8 cellular contexts compared by ENCODE assay signal in the genomic region with DNA sequence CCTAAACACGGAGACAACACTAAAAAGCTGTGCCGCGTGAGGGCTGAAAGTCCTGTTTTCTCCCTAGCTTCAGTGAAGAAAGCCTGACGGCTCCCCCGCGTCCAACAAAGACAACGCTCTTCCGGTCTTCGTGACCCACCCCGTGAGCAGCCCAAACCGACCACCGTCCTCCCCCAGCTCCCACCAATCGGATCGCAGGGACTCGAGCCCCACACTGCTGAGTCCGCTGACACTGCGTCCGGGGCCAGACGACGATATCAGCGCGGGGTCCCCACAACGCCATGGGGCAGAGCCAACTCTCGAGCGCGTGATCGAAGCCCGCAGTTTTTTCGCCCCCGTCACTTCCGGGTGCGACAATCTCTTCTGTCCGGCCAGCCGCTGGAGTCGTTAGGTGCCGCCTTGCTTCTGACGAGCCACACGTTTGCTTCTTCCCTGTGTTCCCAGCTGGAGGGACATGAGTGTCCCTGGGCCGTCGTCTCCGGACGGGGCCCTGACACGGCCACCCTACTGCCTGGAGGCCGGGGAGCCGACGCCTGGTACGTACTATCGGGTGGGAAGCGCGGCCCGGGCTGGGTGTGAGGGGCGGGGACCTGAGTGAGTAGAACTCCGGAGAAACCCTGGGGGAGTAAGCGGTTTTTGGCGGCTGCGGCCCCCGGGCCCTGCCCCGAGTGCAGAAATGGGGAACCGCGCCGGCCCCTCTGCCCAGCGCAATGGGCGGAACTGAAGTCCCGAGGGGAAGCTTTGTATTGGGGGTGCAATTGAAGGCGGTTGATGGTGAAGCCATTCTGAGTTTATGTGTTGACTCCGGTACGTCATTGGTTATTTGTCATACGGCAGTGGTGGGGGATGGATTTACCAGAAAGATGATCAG. TPM values are rescaled to one million over a fixed set of nuclear protein-coding genes. Genes with fewer than 3 reads are reported as not detected.
DNase-seq lines count a peak whose midpoint lies in the region; ATAC-seq and TF ChIP-seq lines count a peak whose summit lies in the region.

A gene with protein sequence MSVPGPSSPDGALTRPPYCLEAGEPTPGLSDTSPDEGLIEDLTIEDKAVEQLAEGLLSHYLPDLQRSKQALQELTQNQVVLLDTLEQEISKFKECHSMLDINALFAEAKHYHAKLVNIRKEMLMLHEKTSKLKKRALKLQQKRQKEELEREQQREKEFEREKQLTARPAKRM (plus strand): TSS at position 390 of the 871 bp plus-strand sequence. CDS start 65 bp downstream, at position 455.

- peaks cover 7% of the 10 kb centered on the region for H3K36me3 Mint-ChIP-seq in activated CD4-positive, alpha-beta memory T cell treated with anti-CD3 and anti-CD28 coated beads for 36 hours

- peak within 1 kb of the TSS; percentile 100 for H3K27ac Mint-ChIP-seq in activated CD4-positive, alpha-beta memory T cell treated with anti-CD3 and anti-CD28 coated beads for 36 hours

- intact Hi-C loops in activated CD4-positive, alpha-beta memory T cell treated with anti-CD3 and anti-CD28 coated beads for 36 hours (cut with micrococcal nuclease) = loop anchor here (1.0 to 2.0 kb wide), 6 partner anchors 28 to 389 kb away; a partner anchor contains a TSS
- intact Hi-C loops in dorsolateral prefrontal cortex (cut with DNase I) = loop anchor here (1.0 to 2.0 kb wide), 5 partner anchors 64 to 185 kb away; a partner anchor contains a TSS
- intact Hi-C loops in right lobe of liver (cut with DNase I) = no loop called here

- H3K27ac ChIP-seq in dorsolateral prefrontal cortex = peak within 1 kb of the TSS; percentile 94 to 100 (median 99)
- peak within 1 kb of the TSS; percentile 97 to 98 (median 97) for H3K27ac ChIP-seq in right lobe of liver

- no peaks in the 10 kb centered on the region for H3K27me3 ChIP-seq in dorsolateral prefrontal cortex
- no peaks in the 10 kb centered on the region for H3K27me3 ChIP-seq in right lobe of liver

- WGBS in right lobe of liver (ENCODE audit: insufficient coverage, low coverage, low lambda C conversion rate, missing lambda C conversion rate) = under 1% methylated on average over 23 of the region's 68 CpGs

- H3K27me3 Mint-ChIP-seq in activated CD4-positive, alpha-beta memory T cell treated with anti-CD3 and anti-CD28 coated beads for 36 hours = no peaks in the 10 kb centered on the region

- POLR2A ChIA-PET in activated CD4-positive, alpha-beta memory T cell treated with anti-CD3 and anti-CD28 coated beads for 36 hours (lab: Charles Lee) = interaction anchor here (0.6 to 3.2 kb wide), 15 partner anchors 27 to 387 kb away, joined by 3 to 16 read pairs (median 4); a partner anchor contains a TSS

- peak within 1 kb of the TSS; percentile 68 to 99 (median 89) for H3K4me3 ChIP-seq in dorsolateral prefrontal cortex
- peak within 1 kb of the TSS; percentile 53 to 85 (median 74) for H3K4me3 ChIP-seq in right lobe of liver

- DNase-seq in C1 segment of cervical spinal cord (lab: John Stamatoyannopoulos, UW) (peak; percentile 74 to 96 (median 92)), NCI-H748 treated with DMSO at 0.1 percent for 48 hours (lab: John Stamatoyannopoulos, UW) (peak; percentile 70), dorsolateral prefrontal cortex (peak; percentile 84 to 94 (median 92)), right lobe of liver (peak; percentile 88 to 89 (median 89))
- DNase-seq in activated CD4-positive, alpha-beta memory T cell treated with anti-CD3 and anti-CD28 coated beads for 36 hours = peak; percentile 92
- peak; percentile 80 to 81 for DNase-seq in stimulated activated CD4-positive, alpha-beta T cell treated with anti-CD3 and anti-CD28 coated beads, Interleukin-4, amount 100 ng/mL, for 4 hours

- H3K4me1 ChIP-seq in right lobe of liver = peaks cover 0 to 23% (median 5%) of the 10 kb centered on the region in 4 donors

- peak; percentile 85 for TF ChIP-seq POLR2A in right lobe of liver (IDR thresholded peaks at IDR 0.05)

- TF ChIP-seq CTCF in dorsolateral prefrontal cortex (IDR thresholded peaks at IDR 0.05 in 54 of 56, conservative IDR thresholded peaks at IDR 0.05 in 2 of 56; ENCODE audit: low read depth in 1 of 56, partially characterized antibody in 56 of 56) (peak in 25 of 56 donors; percentile 2 to 51 (median 23)), right lobe of liver (IDR thresholded peaks at IDR 0.05) (no peak)

- H3K36me3 ChIP-seq in right lobe of liver = no peaks in the 10 kb centered on the region

- H3K4me1 Mint-ChIP-seq in activated CD4-positive, alpha-beta memory T cell treated with anti-CD3 and anti-CD28 coated beads for 36 hours (ENCODE audit: low read depth) = peaks cover 38% of the 10 kb centered on the region

- no peaks in the 10 kb centered on the region for H3K9me3 ChIP-seq in right lobe of liver

- H3K9me3 Mint-ChIP-seq in activated CD4-positive, alpha-beta memory T cell treated with anti-CD3 and anti-CD28 coated beads for 36 hours = no peaks in the 10 kb centered on the region

- CTCF ChIA-PET in activated CD4-positive, alpha-beta memory T cell treated with anti-CD3 and anti-CD28 coated beads for 36 hours (lab: Charles Lee) = interaction anchor here (0.8 to 6.1 kb wide), 14 partner anchors 10 to 419 kb away, joined by 3 to 39 read pairs (median 4); a partner anchor contains a TSS

- ATAC-seq in GM19328 (IDR thresholded peaks at IDR 0.05; ENCODE audit: unreplicated experiment) (peak; percentile 84), HG03520 (IDR thresholded peaks at IDR 0.05; ENCODE audit: unreplicated experiment) (peak; percentile 82), right lobe of liver (peak; percentile 86 to 94 (median 90))

- H3K4me3 Mint-ChIP-seq in activated CD4-positive, alpha-beta memory T cell treated with anti-CD3 and anti-CD28 coated beads for 36 hours = peak within 1 kb of the TSS; percentile 99

RNA-seq across cellular contexts. Expression of the gene that starts here (rescaled TPM):
- total RNA-seq in activated CD4-positive, alpha-beta memory T cell treated with anti-CD3 and anti-CD28 coated beads for 36 hours = 10 to 100 TPM; 48.5 to 49.4 TPM
- 10 to 100 TPM; 30.3 to 80.3 (median 55.0) TPM for total RNA-seq in dorsolateral prefrontal cortex
- total RNA-seq in right lobe of liver = 10 to 100 TPM; 15.9 to 33.7 (median 24.3) TPM

Comparison
In these comparisons a context has a peak if more than half of its experiments do, and no peak if none do; other contexts are left out.
1. Peak in every context shown above with its lines: DNase-seq, ATAC-seq, H3K4me3 ChIP-seq and H3K27ac ChIP-seq.
2. intact Hi-C loops: an anchor here in activated CD4-positive, alpha-beta memory T cell treated with anti-CD3 and anti-CD28 coated beads for 36 hours (1.0 to 2.0 kb wide) and dorsolateral prefrontal cortex (1.0 to 2.0 kb wide); none called in right lobe of liver.